In the genomic region with DNA sequence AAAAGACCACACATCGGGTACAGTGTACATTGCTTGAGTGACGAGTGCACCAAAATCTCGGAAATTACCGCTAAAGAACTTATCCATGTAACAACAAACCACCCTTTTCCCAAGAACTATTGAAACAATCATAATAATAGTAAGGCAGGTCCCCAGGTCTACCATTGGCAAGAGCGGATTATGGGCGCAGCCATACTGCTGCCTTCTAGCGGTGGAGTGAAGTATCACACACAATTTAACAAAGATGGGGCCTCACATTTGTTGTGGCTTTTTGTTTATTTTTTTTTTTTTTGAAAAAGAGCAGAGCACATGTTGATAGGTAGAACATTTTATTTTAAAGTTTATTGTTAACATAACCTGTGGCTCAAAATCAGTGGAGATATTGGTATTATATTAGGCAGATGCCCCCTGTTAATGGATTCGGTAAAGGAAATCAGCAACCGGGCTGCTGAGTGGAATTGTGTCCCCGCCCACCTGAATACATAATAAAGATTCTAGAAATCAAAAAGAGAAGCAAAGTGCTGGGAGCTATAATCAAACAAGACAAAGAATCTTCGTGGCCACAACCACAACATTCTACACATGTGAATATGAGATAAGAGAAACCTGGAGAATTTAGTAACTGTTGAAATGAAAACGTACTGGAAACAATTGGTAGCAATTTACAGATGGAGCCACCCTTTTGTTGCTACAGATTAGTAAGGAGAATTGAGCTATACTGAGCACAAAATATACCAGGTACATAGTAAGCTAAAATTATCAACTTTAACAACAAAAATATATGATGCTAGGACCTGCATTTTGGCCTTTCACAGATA, we compare ENCODE assay signal across 8 cellular contexts.
A peak's percentile ranks its signal among the peaks of the same experiment; 100 is the strongest.
DNase-seq lines count a peak whose midpoint lies in the region; ATAC-seq and TF ChIP-seq lines count a peak whose summit lies in the region.

No MANE protein-coding gene starts in this region.

- TF ChIP-seq CTCF in WI38 (IDR thresholded peaks at IDR 0.05; ENCODE audit: low read depth, low read length) (peak; percentile 61), left lung (IDR thresholded peaks at IDR 0.05) (peak; percentile 36 to 46)

- H3K36me3 ChIP-seq in left lung (no peaks in the 10 kb centered on the region), SJCRH30 (no peaks in the 10 kb centered on the region)

- H3K4me1 ChIP-seq in left lung = no peaks in the 10 kb centered on the region
- H3K4me1 ChIP-seq in SJCRH30 = no peaks in the 10 kb centered on the region

- H3K4me3 ChIP-seq in WI38 (ENCODE audit: low read depth, low read length) (no peak overlapping the region), left lung (no peak overlapping the region), SJCRH30 (no peak overlapping the region)

- peak; percentile 32 for DNase-seq in CD1c-positive myeloid dendritic cell (ENCODE audit: extremely low spot score)
- DNase-seq in H4 (ENCODE audit: low spot score) = peak; percentile 35
- DNase-seq in left lung = no peak
- no peak for DNase-seq in SJCRH30
- no peak for DNase-seq in anterior cingulate cortex (lab: John Stamatoyannopoulos, UW)
- no peak for DNase-seq in retina

- ATAC-seq in left lung = peak; percentile 35
- ATAC-seq in GM18858 (IDR thresholded peaks at IDR 0.05; ENCODE audit: unreplicated experiment) = no peak

- peaks cover 0 to 10% of the 10 kb centered on the region in 2 donors for H3K27me3 ChIP-seq in left lung
- H3K27me3 ChIP-seq in SJCRH30 = no peaks in the 10 kb centered on the region

- no peak overlapping the region for H3K27ac ChIP-seq in left lung
- H3K27ac ChIP-seq in SJCRH30 = no peak overlapping the region

- intact Hi-C loops in left lung (cut with DNase I) = no loop called here

- H3K9me3 ChIP-seq in left lung (no peaks in the 10 kb centered on the region), SJCRH30 (replicated peaks) (no peaks in the 10 kb centered on the region)

Comparison
In these comparisons a context has a peak if more than half of its experiments do, and no peak if none do; other contexts are left out.
1. DNase-seq: peak in CD1c-positive myeloid dendritic cell (single experiment) and H4 (single experiment); none in left lung (0 of 2), SJCRH30 (0 of 2), anterior cingulate cortex (0 of 58) and retina (single experiment).